In genomic region chr12:11094910-11095309, GRCh38 we compare ENCODE assay signal across 14 cellular contexts. TPM values are rescaled to one million over a fixed set of nuclear protein-coding genes. Genes with fewer than 3 reads are reported as not detected.
DNase-seq lines count a peak whose midpoint lies in the region; ATAC-seq, FAIRE-seq and TF ChIP-seq lines count a peak whose summit lies in the region.
"Not testable (repeated sequence)": the region's sequence is repeated elsewhere in the genome, so short reads cannot be mapped to it uniquely, and the experiment has no call there.
"Had no signal": no experiment of that assay in that cellular context is flagged by ENCODE, and none has a peak within 500 bp of the region (broad histone marks: within the 10 kb centered on the region; RNA-seq: fewer than 3 reads in every experiment).

No MANE protein-coding gene starts in this region.

- H3K9me3 Mint-ChIP-seq in activated T-helper 17 cell treated with anti-CD3 and anti-CD28 coated beads, Interleukin-2, amount 50 U/mL, for 72 hours; stimulated activated naive CD8-positive, alpha-beta T cell treated with anti-CD3 and anti-CD28 coated beads, Interleukin-15, amount 100 ng/mL, for 72 hours: not testable (repeated sequence)

- H3K4me3 ChIP-seq in kidney (ENCODE audit: low read length in 2 of 2): not testable (repeated sequence)

- intact Hi-C loops in kidney (cut with DNase I): not testable (repeated sequence)

- not testable (repeated sequence) for H3K4me1 Mint-ChIP-seq in activated T-helper 17 cell treated with anti-CD3 and anti-CD28 coated beads, Interleukin-2, amount 50 U/mL, for 72 hours; stimulated activated naive CD8-positive, alpha-beta T cell treated with anti-CD3 and anti-CD28 coated beads, Interleukin-15, amount 100 ng/mL, for 72 hours

- FAIRE-seq in GM12891 (lab: Jason Lieb, UNC) (peak; percentile 35), kidney (lab: Jason Lieb, UNC) (peak; percentile 88)

- not testable (repeated sequence) for H3K27me3 Mint-ChIP-seq in activated T-helper 17 cell treated with anti-CD3 and anti-CD28 coated beads, Interleukin-2, amount 50 U/mL, for 72 hours; stimulated activated naive CD8-positive, alpha-beta T cell treated with anti-CD3 and anti-CD28 coated beads, Interleukin-15, amount 100 ng/mL, for 72 hours

- not testable (repeated sequence) for H3K36me3 ChIP-seq in kidney (ENCODE audit: control insufficient read depth in 1 of 2, insufficient read depth in 2 of 2, low read length in 2 of 2)

- H3K4me1 ChIP-seq in kidney (ENCODE audit: control insufficient read depth in 1 of 2, insufficient read depth in 1 of 2, low read depth in 1 of 2, low read length in 2 of 2): not testable (repeated sequence)

- not testable (repeated sequence) for TF ChIP-seq CTCF in kidney (IDR thresholded peaks at IDR 0.05; ENCODE audit: borderline replicate concordance, extremely low read depth, insufficient read depth)

- DNase-seq in GM12891 (ENCODE audit: insufficient read length, low spot score); kidney; stimulated activated naive CD8-positive, alpha-beta T cell treated with anti-CD3 and anti-CD28 coated beads, Interleukin-15, amount 100 ng/mL, for 72 hours: not testable (repeated sequence)

- TF ChIP-seq POLR2A in GM12891 (IDR thresholded peaks at IDR 0.05; ENCODE audit: low read depth, low read length): not testable (repeated sequence)

- not testable (repeated sequence) for H3K4me3 Mint-ChIP-seq in activated T-helper 17 cell treated with anti-CD3 and anti-CD28 coated beads, Interleukin-2, amount 50 U/mL, for 72 hours; stimulated activated naive CD8-positive, alpha-beta T cell treated with anti-CD3 and anti-CD28 coated beads, Interleukin-15, amount 100 ng/mL, for 72 hours

- H3K9me3 ChIP-seq in kidney (ENCODE audit: control insufficient read depth in 1 of 2, low read length in 2 of 2): not testable (repeated sequence)

- H3K27ac Mint-ChIP-seq in activated T-helper 17 cell treated with anti-CD3 and anti-CD28 coated beads, Interleukin-2, amount 50 U/mL, for 72 hours; stimulated activated naive CD8-positive, alpha-beta T cell treated with anti-CD3 and anti-CD28 coated beads, Interleukin-15, amount 100 ng/mL, for 72 hours: not testable (repeated sequence)

- peak; percentile 86 for ATAC-seq in GM18861 (IDR thresholded peaks at IDR 0.05; ENCODE audit: unreplicated experiment)
- peak; percentile 69 for ATAC-seq in GM21737 (IDR thresholded peaks at IDR 0.05; ENCODE audit: unreplicated experiment)
- ATAC-seq in HG03060 (IDR thresholded peaks at IDR 0.05; ENCODE audit: low read depth, unreplicated experiment): peak; percentile 73
- peak; percentile 50 for ATAC-seq in HG03520 (IDR thresholded peaks at IDR 0.05; ENCODE audit: unreplicated experiment)
- peak; percentile 94 for ATAC-seq in activated T-helper 17 cell treated with anti-CD3 and anti-CD28 coated beads, Interleukin-2, amount 50 U/mL, for 72 hours (replicated peaks)
- peak; percentile 64 for ATAC-seq in stimulated activated naive CD8-positive, alpha-beta T cell treated with anti-CD3 and anti-CD28 coated beads, Interleukin-15, amount 100 ng/mL, for 72 hours

- peaks cover 35% of the 10 kb centered on the region for H3K36me3 Mint-ChIP-seq in activated T-helper 17 cell treated with anti-CD3 and anti-CD28 coated beads, Interleukin-2, amount 50 U/mL, for 72 hours (ENCODE audit: low read depth)

- not testable (repeated sequence) for H3K9ac ChIP-seq in kidney (ENCODE audit: low read length in 2 of 2)

- H3K27ac ChIP-seq in kidney (ENCODE audit: low read depth in 2 of 2, low read length in 2 of 2): not testable (repeated sequence)

RNA-seq across cellular contexts. Expression of gene TAS2R43, which starts 2.8 kb away (rescaled TPM):
- not detected for polyA plus RNA-seq in GM12891 (2012; ENCODE audit: low read depth, missing spikeins)
- total RNA-seq in activated T-helper 17 cell treated with anti-CD3 and anti-CD28 coated beads, Interleukin-2, amount 50 U/mL, for 72 hours: 1 to 10 TPM; 1.9 TPM
- 0.85 TPM for total RNA-seq in kidney
- not detected for polyA plus RNA-seq in kidney (ENCODE audit: insufficient read depth, low read depth, low replicate concordance)
- total RNA-seq: H4, K562, M059J, Right ventricle myocardium superior had no signal
- polyA plus RNA-seq: CD14-positive monocyte; CD8-positive, alpha-beta memory T cell; K562 had no signal

RNA-seq across cellular contexts. Expression of gene TAS2R46, which starts 32.8 kb away (rescaled TPM):
- polyA plus RNA-seq in GM12891 (2012; ENCODE audit: low read depth, missing spikeins): 0.10 TPM
- total RNA-seq in activated T-helper 17 cell treated with anti-CD3 and anti-CD28 coated beads, Interleukin-2, amount 50 U/mL, for 72 hours: 1 to 10 TPM; 1.8 to 3.1 TPM
- 1.6 TPM for total RNA-seq in kidney
- polyA plus RNA-seq in kidney (ENCODE audit: insufficient read depth, low read depth, low replicate concordance): not detected
- total RNA-seq: M059J, Right ventricle myocardium superior had no signal
- polyA plus RNA-seq: CD14-positive monocyte; CD8-positive, alpha-beta memory T cell had no signal

RNA-seq across cellular contexts. Expression of gene TAS2R30, which starts 39.5 kb away (rescaled TPM):
- not detected for polyA plus RNA-seq in GM12891 (2012; ENCODE audit: low read depth, missing spikeins)
- 1 to 10 TPM; 4.0 to 6.0 TPM for total RNA-seq in activated T-helper 17 cell treated with anti-CD3 and anti-CD28 coated beads, Interleukin-2, amount 50 U/mL, for 72 hours
- 4.0 TPM for total RNA-seq in kidney
- polyA plus RNA-seq in kidney (ENCODE audit: insufficient read depth, low read depth, low replicate concordance): not detected
- total RNA-seq: M059J had no signal
- polyA plus RNA-seq: CD14-positive monocyte; CD8-positive, alpha-beta memory T cell had no signal
